16 cellular contexts compared by ENCODE assay signal in genomic region chr3:43872901-43873300, GRCh38.
DNase-seq lines count a peak whose midpoint lies in the region; ATAC-seq and TF ChIP-seq lines count a peak whose summit lies in the region.
"Had no signal": no experiment of that assay in that cellular context is flagged by ENCODE, and none has a peak within 500 bp of the region (broad histone marks: within the 10 kb centered on the region; RNA-seq: fewer than 3 reads in every experiment).

No MANE protein-coding gene starts in this region.

- H3K9me3 Mint-ChIP-seq in CD4-positive, alpha-beta memory T cell: peaks cover 0 to 2% (median 0%) of the 10 kb centered on the region in 8 donors

- DNase-seq in AG08395 (ENCODE audit: low spot score) (peak; percentile 39), M059J (ENCODE audit: low read depth) (peak; percentile 88), kidney tubule cell (ENCODE audit: low spot score) (peak; percentile 48), NCI-H2227 (lab: John Stamatoyannopoulos, UW; ENCODE audit: unreplicated experiment) (no peak), tibial artery (no peak)
- no peak for DNase-seq in CD4-positive, alpha-beta memory T cell
- DNase-seq: activated CD4-positive, CD25-positive, alpha-beta regulatory T cell; activated T-cell treated with anti-CD3 and anti-CD28 coated beads, Interleukin-2, amount 50 U/mL, for 48 hours; C1 segment of cervical spinal cord; left lung; ovary; SHP77 treated with DMSO at 0.1 percent for 48 hours; stimulated activated CD4-positive, alpha-beta T cell treated with anti-CD3 and anti-CD28 coated beads, Interleukin-4, amount 100 ng/mL, for 4 hours; testis had no signal

- H3K27me3 Mint-ChIP-seq in CD4-positive, alpha-beta memory T cell: peaks cover 24 to 37% of the 10 kb centered on the region in 2 donors

- no peak for ATAC-seq in HG03469 (IDR thresholded peaks at IDR 0.05; ENCODE audit: unreplicated experiment)
- ATAC-seq: left lung had no signal

- H3K4me1 ChIP-seq in CD4-positive, alpha-beta memory T cell (ENCODE audit: insufficient read depth, low read length): no peaks in the 10 kb centered on the region
- peaks cover 0 to 45% (median 33%) of the 10 kb centered on the region in 4 donors for H3K4me1 ChIP-seq in tibial artery
- H3K4me1 ChIP-seq: testis had no signal

- H3K4me3 Mint-ChIP-seq in CD4-positive, alpha-beta memory T cell: no peak overlapping the region

- intact Hi-C loops in CD4-positive, alpha-beta memory T cell (cut with micrococcal nuclease): no loop called here
- intact Hi-C loops in tibial artery (cut with DNase I; ENCODE audit: low total_unique reads): no loop called here

- TF ChIP-seq CTCF in tibial artery (IDR thresholded peaks at IDR 0.05): no peak

- no peaks in the 10 kb centered on the region for H3K36me3 Mint-ChIP-seq in CD4-positive, alpha-beta memory T cell

- H3K27ac ChIP-seq in cingulate gyrus (ENCODE audit: low read depth, low read length) (peak overlapping the region; percentile 25), tibial artery (no peak overlapping the region)
- no peak overlapping the region for H3K27ac ChIP-seq in CD4-positive, alpha-beta memory T cell (ENCODE audit: low read depth, low read length)
- H3K27ac ChIP-seq: left lung, ovary, testis had no signal

- H3K9me3 ChIP-seq in CD4-positive, alpha-beta memory T cell (ENCODE audit: control insufficient read depth in 1 of 2, low read length in 2 of 2): no peaks in the 10 kb centered on the region
- no peaks in the 10 kb centered on the region for H3K9me3 ChIP-seq in tibial artery
- H3K9me3 ChIP-seq: left lung, ovary, testis had no signal

- H3K36me3 ChIP-seq in CD4-positive, alpha-beta memory T cell (ENCODE audit: insufficient read depth, low read length): no peaks in the 10 kb centered on the region
- no peaks in the 10 kb centered on the region for H3K36me3 ChIP-seq in tibial artery
- H3K36me3 ChIP-seq: left lung, ovary had no signal

- POLR2A ChIA-PET in CD4-positive, alpha-beta memory T cell (lab: Charles Lee; ENCODE audit: partially characterized antibody): no interaction called here

- no peaks in the 10 kb centered on the region for H3K4me1 Mint-ChIP-seq in CD4-positive, alpha-beta memory T cell

- H3K4me3 ChIP-seq in CD4-positive, alpha-beta memory T cell (ENCODE audit: low read length in 2 of 2): no peak overlapping the region
- H3K4me3 ChIP-seq in tibial artery: no peak overlapping the region
- H3K4me3 ChIP-seq: left lung, ovary, testis had no signal

- peaks cover 8% of the 10 kb centered on the region for H3K27me3 ChIP-seq in CD4-positive, alpha-beta memory T cell (ENCODE audit: insufficient read depth, low read length)
- H3K27me3 ChIP-seq in tibial artery: no peaks in the 10 kb centered on the region
- H3K27me3 ChIP-seq: ovary, testis had no signal

- H3K27ac Mint-ChIP-seq in CD4-positive, alpha-beta memory T cell: no peak overlapping the region

- CTCF ChIA-PET in CD4-positive, alpha-beta memory T cell (lab: Charles Lee; ENCODE audit: partially characterized antibody): no interaction called here

Comparison
In these comparisons a context has a peak if more than half of its experiments do, and no peak if none do; other contexts are left out.
1. DNase-seq: peak in AG08395 (single experiment), M059J (single experiment) and kidney tubule cell (single experiment); none in NCI-H2227 (single experiment), CD4-positive, alpha-beta memory T cell (0 of 5) and tibial artery (0 of 2).